In the genomic region with DNA sequence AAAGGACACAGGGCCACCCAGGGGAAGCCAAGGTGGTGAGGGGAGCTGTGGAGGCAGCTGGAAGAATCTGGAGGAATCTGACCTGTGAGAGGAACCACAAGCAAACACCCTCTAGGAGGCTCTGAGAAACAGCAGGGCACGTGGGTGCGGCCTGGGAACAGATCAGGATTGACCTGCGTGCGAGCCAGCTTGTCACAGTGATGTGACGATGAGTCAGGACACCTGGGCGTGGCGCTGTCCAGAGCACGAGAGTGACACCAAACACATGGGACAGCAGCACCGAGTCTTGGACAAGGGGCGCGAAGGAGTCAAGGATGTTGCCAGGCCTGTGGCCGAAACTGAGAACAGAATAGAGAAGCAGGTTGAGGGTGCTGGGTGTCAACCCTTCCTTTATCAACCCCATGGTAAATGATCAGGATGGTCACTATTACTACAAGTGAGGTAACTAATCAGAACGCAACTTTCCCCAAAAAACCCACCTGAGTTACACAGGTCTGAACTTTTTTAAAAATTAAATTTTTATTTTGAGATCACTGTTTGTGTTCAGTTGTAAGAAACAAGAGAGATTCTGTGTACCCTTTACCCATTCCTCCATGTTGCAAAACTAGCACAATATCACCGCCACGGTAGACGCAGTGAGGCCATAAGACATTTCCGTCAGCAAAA, we compare ENCODE assay signal across 8 cellular contexts. TPM values are rescaled to one million over a fixed set of nuclear protein-coding genes. Genes with fewer than 3 reads are reported as not detected.
DNase-seq lines count a peak whose midpoint lies in the region; ATAC-seq, FAIRE-seq and TF ChIP-seq lines count a peak whose summit lies in the region.

No MANE protein-coding gene starts in this region.

- no peaks in the 10 kb centered on the region for H3K9me2 ChIP-seq in PC-9 (ENCODE audit: insufficient read depth)

- peak; percentile 50 for FAIRE-seq in HepG2 (lab: Jason Lieb, UNC)

- BruUV-seq in PC-9 (replicated peaks; lab: Mats Ljungman, UMichigan) (TSS peak; percentile 90), HepG2 (replicated peaks; lab: Mats Ljungman, UMichigan) (TSS peak; percentile 77)

- peaks cover 28% of the 10 kb centered on the region for H3K79me2 ChIP-seq in PC-9 (ENCODE audit: low read depth)
- peaks cover 14% of the 10 kb centered on the region for H3K79me2 ChIP-seq in HepG2 (ENCODE audit: insufficient read depth, low read length)

- peak overlapping the region; percentile 93 for H3K9ac ChIP-seq in HepG2 (ENCODE audit: insufficient read depth, low read depth, low read length)

- H3K27me3 Mint-ChIP-seq in CD4-positive, alpha-beta T cell = no peaks in the 10 kb centered on the region
- peaks cover 7% of the 10 kb centered on the region for H3K27me3 Mint-ChIP-seq in stimulated activated naive CD8-positive, alpha-beta T cell treated with anti-CD3 and anti-CD28 coated beads, Interleukin-15, amount 100 ng/mL, for 72 hours

- H3K27ac Mint-ChIP-seq in CD4-positive, alpha-beta T cell = peak overlapping the region; percentile 99
- peak overlapping the region; percentile 98 to 99 for H3K27ac Mint-ChIP-seq in stimulated activated naive CD8-positive, alpha-beta T cell treated with anti-CD3 and anti-CD28 coated beads, Interleukin-15, amount 100 ng/mL, for 72 hours

- no peaks in the 10 kb centered on the region for H3K27me3 ChIP-seq in CD4-positive, alpha-beta T cell (ENCODE audit: control insufficient read depth, insufficient read depth, low read length)
- no peaks in the 10 kb centered on the region for H3K27me3 ChIP-seq in PC-9 (ENCODE audit: insufficient read depth, low read depth)
- no peaks in the 10 kb centered on the region for H3K27me3 ChIP-seq in HepG2 (ENCODE audit: control insufficient read depth in 1 of 2, insufficient read depth in 2 of 2, low read length in 2 of 2)

- WGBS in HepG2 (ENCODE audit: low lambda C conversion rate) = 48% methylated on average over 17 of the region's 17 CpGs

- DNase-seq in CD4-positive, alpha-beta T cell = peak in 1 of 10 experiments; percentile 6
- peak; percentile 95 for DNase-seq in PC-9
- DNase-seq in caudate nucleus (lab: John Stamatoyannopoulos, UW) = peak in 11 of 61 donors; percentile 7 to 33 (median 16)
- peak; percentile 84 for DNase-seq in HepG2 (ENCODE audit: low spot score)
- peak in 1 of 2 donors; percentile 33 for DNase-seq in stimulated activated naive CD8-positive, alpha-beta T cell treated with anti-CD3 and anti-CD28 coated beads, Interleukin-15, amount 100 ng/mL, for 72 hours
- DNase-seq in effector CD8-positive, alpha-beta T cell (lab: John Stamatoyannopoulos, UW) = no peak

- in situ Hi-C loops in HepG2 (cut with HindIII; ENCODE audit: extremely low pct_ligation_motif_present, low pct_unique_long_range_greater_than_20kb) = no loop called here

- H3K9me3 Mint-ChIP-seq in CD4-positive, alpha-beta T cell = no peaks in the 10 kb centered on the region
- H3K9me3 Mint-ChIP-seq in stimulated activated naive CD8-positive, alpha-beta T cell treated with anti-CD3 and anti-CD28 coated beads, Interleukin-15, amount 100 ng/mL, for 72 hours = no peaks in the 10 kb centered on the region

- intact Hi-C loops in CD4-positive, alpha-beta T cell (cut with DNase I, micrococcal nuclease) = loop anchor here (2.0 to 5.0 kb wide), 8 partner anchors 58 to 392 kb away; a partner anchor contains a TSS
- intact Hi-C loops in PC-9 (cut with micrococcal nuclease; ENCODE audit: unreplicated experiment) (loop anchor here (1.0 to 5.0 kb wide), 6 partner anchors 52 to 473 kb away; a partner anchor contains a TSS), HepG2 (cut with micrococcal nuclease; ENCODE audit: unreplicated experiment) (no loop called here)

- H3K4me2 ChIP-seq in PC-9 (peak overlapping the region; percentile 89), HepG2 (ENCODE audit: low read depth, low read length) (peak overlapping the region; percentile 97)

- H4K20me1 ChIP-seq in PC-9 (ENCODE audit: insufficient read depth) = peaks cover 16% of the 10 kb centered on the region; the same call in 1 of the 2 replicates
- 0 out of 2 replicates have a peak, but pooled peaks cover 2% of the 10 kb centered on the region for H4K20me1 ChIP-seq in HepG2 (ENCODE audit: insufficient read depth, low read length)

- H2AFZ ChIP-seq in PC-9 (peak overlapping the region; percentile 76), HepG2 (ENCODE audit: low read length) (peak overlapping the region; percentile 20)

- TF ChIP-seq POLR2A in HepG2 (IDR thresholded peaks at IDR 0.05; ENCODE audit: insufficient read depth in 1 of 2, low read depth in 2 of 2, low read length in 2 of 2) = no peak

- peaks cover 31% of the 10 kb centered on the region for H3K36me3 Mint-ChIP-seq in CD4-positive, alpha-beta T cell (ENCODE audit: low read depth)

- H3K36me3 ChIP-seq in PC-9 (ENCODE audit: low read depth) (peaks cover 18% of the 10 kb centered on the region), HepG2 (replicated peaks in 1 of 2; ENCODE audit: control insufficient read depth in 1 of 2, insufficient read depth in 2 of 2, low read length in 2 of 2) (no peaks in the 10 kb centered on the region; a peak in 2 of 5 replicates)

- peak; percentile 0 for ATAC-seq in CD4-positive, alpha-beta T cell (ENCODE audit: poor library complexity)
- ATAC-seq in GM19023 (IDR thresholded peaks at IDR 0.05; ENCODE audit: unreplicated experiment) (peak; percentile 30), HG03097 (IDR thresholded peaks at IDR 0.05; ENCODE audit: low FRiP score, unreplicated experiment) (peak; percentile 53), HepG2 (peak; percentile 46)
- ATAC-seq in stimulated activated naive CD8-positive, alpha-beta T cell treated with anti-CD3 and anti-CD28 coated beads, Interleukin-15, amount 100 ng/mL, for 72 hours = peak; percentile 4

- no peak for TF ChIP-seq CTCF in CD4-positive, alpha-beta T cell (IDR thresholded peaks at IDR 0.05)
- TF ChIP-seq CTCF in PC-9 (conservative IDR thresholded peaks at IDR 0.05) = no peak
- TF ChIP-seq CTCF in HepG2 (CRISPR knock-in tag; IDR thresholded peaks at IDR 0.05) = peak; percentile 58

- peak overlapping the region; percentile 97 for H3K4me3 Mint-ChIP-seq in CD4-positive, alpha-beta T cell
- peak overlapping the region; percentile 92 to 95 for H3K4me3 Mint-ChIP-seq in stimulated activated naive CD8-positive, alpha-beta T cell treated with anti-CD3 and anti-CD28 coated beads, Interleukin-15, amount 100 ng/mL, for 72 hours

- H3F3A ChIP-seq in PC-9 (ENCODE audit: insufficient read depth, low read depth) = peaks cover 32% of the 10 kb centered on the region

- POLR2A ChIA-PET in CD4-positive, alpha-beta T cell (lab: Charles Lee) = interaction anchor here (0.7 to 2.5 kb wide), 22 partner anchors 10 to 407 kb away, joined by 3 to 31 read pairs (median 7); a partner anchor contains a TSS
- POLR2A ChIA-PET in PC-9 (lab: Charles Lee; ENCODE audit: unreplicated experiment) (interaction anchor here (0.5 to 0.9 kb wide), 6 partner anchors 22 to 192 kb away, joined by 3 to 7 read pairs (median 5); a partner anchor contains a TSS), HepG2 (lab: Yijun Ruan, JAX) (interaction anchor here (0.6 to 1.8 kb wide), 9 partner anchors 18 to 407 kb away, joined by 3 to 15 read pairs (median 3); a partner anchor contains a TSS)

- CTCF ChIA-PET in CD4-positive, alpha-beta T cell (lab: Charles Lee) = no interaction called here
- CTCF ChIA-PET in PC-9 (lab: Charles Lee) = no interaction called here
- CTCF ChIA-PET in HepG2 (lab: Yijun Ruan, JAX; ENCODE audit: low intra/inter-chr PET ratio, low total read pairs) = no interaction called here

- H3K27ac ChIP-seq in CD4-positive, alpha-beta T cell (ENCODE audit: low read depth, low read length) = peak overlapping the region; percentile 82
- H3K27ac ChIP-seq in PC-9 (peak overlapping the region; percentile 94), caudate nucleus (ENCODE audit: low read depth, low read length) (peak overlapping the region; percentile 97), HepG2 (ENCODE audit: extremely low read length, insufficient read depth, low read length) (peak overlapping the region; percentile 93)

- TF ChIP-seq RAD21 in HepG2 (CRISPR knock-in tag; IDR thresholded peaks at IDR 0.05) = 0 out of 2 replicates have a peak, but pooled peaks have one; percentile 16

- H3K4me3 ChIP-seq in PC-9 = peak overlapping the region; percentile 66
- peak overlapping the region; percentile 75 to 92 (median 79) for H3K4me3 ChIP-seq in HepG2 (replicated peaks in 1 of 3; ENCODE audit: insufficient read depth in 1 of 3, low read depth in 2 of 3, low read length in 3 of 3)

- H3K4me1 Mint-ChIP-seq in CD4-positive, alpha-beta T cell (ENCODE audit: low read depth) = peaks cover 50% of the 10 kb centered on the region
- H3K4me1 Mint-ChIP-seq in stimulated activated naive CD8-positive, alpha-beta T cell treated with anti-CD3 and anti-CD28 coated beads, Interleukin-15, amount 100 ng/mL, for 72 hours = peaks cover 36% of the 10 kb centered on the region

- H3K4me1 ChIP-seq in PC-9 (replicated peaks; ENCODE audit: insufficient read depth) (peaks cover 35% of the 10 kb centered on the region), HepG2 (ENCODE audit: insufficient read depth, low read length) (peaks cover 25% of the 10 kb centered on the region)

- H3K9me3 ChIP-seq in CD4-positive, alpha-beta T cell (ENCODE audit: control insufficient read depth, low read length) = no peaks in the 10 kb centered on the region
- H3K9me3 ChIP-seq in PC-9 (ENCODE audit: insufficient read depth, low read depth) (no peaks in the 10 kb centered on the region), HepG2 (ENCODE audit: low read length) (no peaks in the 10 kb centered on the region)

- TF ChIP-seq EP300 in HepG2 (IDR thresholded peaks at IDR 0.05; ENCODE audit: low read depth in 2 of 2, low read length in 2 of 2) (no peak), HepG2 (CRISPR knock-in tag; IDR thresholded peaks at IDR 0.05; ENCODE audit: borderline replicate concordance) (peak; percentile 73)

RNA-seq across cellular contexts. Expression of a gene that starts 0.6 kb away (rescaled TPM):
- total RNA-seq in CD4-positive, alpha-beta T cell = 1 to 10 TPM; 8.5 to 8.9 TPM
- 7.3 and 8.4 TPM in 2 replicates for total RNA-seq in PC-9 (2021)
- 4.6 and 9.4 TPM in 2 replicates for total RNA-seq in HepG2 (2016; rRNA removed; fragmentation: Illumina TruSeq; extraction: Trizol)
- total RNA-seq in HepG2 (2016; cell fraction: cytosol; rRNA removed; fragmentation: Illumina TruSeq; extraction: Trizol; ENCODE audit: low read depth) = 1.4 and 1.5 TPM in 2 replicates
- total RNA-seq in HepG2 (2016; cell fraction: insoluble cytoplasmic fraction; rRNA removed; fragmentation: Illumina TruSeq; extraction: Trizol) = 5.2 and 9.2 TPM in 2 replicates
- 4.6 and 5.1 TPM in 2 replicates for total RNA-seq in HepG2 (2016; cell fraction: membrane; rRNA removed; fragmentation: Illumina TruSeq; extraction: Trizol)
- 10.3 and 11.4 TPM in 2 replicates for total RNA-seq in HepG2 (2016; cell fraction: nucleus; rRNA removed; fragmentation: Illumina TruSeq; extraction: Trizol)
- polyA plus RNA-seq in HepG2 (2011; rRNA removed) = 8.3 and 8.7 TPM in 2 replicates
- polyA plus RNA-seq in HepG2 (2011; cell fraction: cytosol; rRNA removed) = 6.8 and 9.4 TPM in 2 replicates
- polyA plus RNA-seq in HepG2 (2011; cell fraction: nucleus; rRNA removed) = 3.7 and 4.4 TPM in 2 replicates
- polyA plus RNA-seq in HepG2 (2012) = not detected in 2 replicates
- polyA plus RNA-seq in HepG2 (2016; cell fraction: cytosol; fragmentation: Illumina TruSeq; extraction: Trizol; ENCODE audit: low read depth) = 1.3 and 1.4 TPM in 2 replicates
- polyA plus RNA-seq in HepG2 (2016; cell fraction: insoluble cytoplasmic fraction; fragmentation: Illumina TruSeq; extraction: Trizol; ENCODE audit: low read depth) = 5.4 and 7.0 TPM in 2 replicates
- polyA plus RNA-seq in HepG2 (2016; cell fraction: membrane; fragmentation: Illumina TruSeq; extraction: Trizol; ENCODE audit: low read depth) = 3.0 and 4.0 TPM in 2 replicates
- 13.6 and 14.0 TPM in 2 replicates for polyA plus RNA-seq in HepG2 (2016; cell fraction: nucleus; fragmentation: Illumina TruSeq; extraction: Trizol; ENCODE audit: insufficient read depth, low read depth)
- polyA minus RNA-seq in HepG2 (2011; rRNA and poly(A)+ RNA removed; ENCODE audit: low replicate concordance) = 2.4 and 7.5 TPM in 2 replicates
- 6.5 and 7.2 TPM in 2 replicates for polyA minus RNA-seq in HepG2 (2011; cell fraction: cytosol; rRNA and poly(A)+ RNA removed)
- 16.4 and 17.5 TPM in 2 replicates for polyA minus RNA-seq in HepG2 (2011; cell fraction: nucleus; rRNA and poly(A)+ RNA removed)

RNA-seq across cellular contexts. Expression of a gene that starts 25.3 kb away (rescaled TPM):
- 1 to 10 TPM; 6.1 to 7.0 TPM for total RNA-seq in CD4-positive, alpha-beta T cell
- total RNA-seq in PC-9 (2021) (1.4 and 2.5 TPM in 2 replicates), HepG2 (2016; rRNA removed; fragmentation: Illumina TruSeq; extraction: Trizol) (0.90 and 1.0 TPM in 2 replicates)
- total RNA-seq in HepG2 (2016; cell fraction: cytosol; rRNA removed; fragmentation: Illumina TruSeq; extraction: Trizol; ENCODE audit: low read depth) = 1.9 and 3.6 TPM in 2 replicates
- total RNA-seq in HepG2 (2016; cell fraction: insoluble cytoplasmic fraction; rRNA removed; fragmentation: Illumina TruSeq; extraction: Trizol) = 0.85 and 1.2 TPM in 2 replicates
- total RNA-seq in HepG2 (2016; cell fraction: membrane; rRNA removed; fragmentation: Illumina TruSeq; extraction: Trizol) = 2.6 and 3.9 TPM in 2 replicates
- total RNA-seq in HepG2 (2016; cell fraction: nucleus; rRNA removed; fragmentation: Illumina TruSeq; extraction: Trizol) = 0.56 and 0.81 TPM in 2 replicates
- 1.9 and 2.0 TPM in 2 replicates for polyA plus RNA-seq in HepG2 (2011; rRNA removed)
- 2.1 and 3.1 TPM in 2 replicates for polyA plus RNA-seq in HepG2 (2011; cell fraction: cytosol; rRNA removed)
- 2.0 and 2.2 TPM in 2 replicates for polyA plus RNA-seq in HepG2 (2011; cell fraction: nucleus; rRNA removed)
- 2.1 and 3.9 TPM in 2 replicates for polyA plus RNA-seq in HepG2 (2012)
- 8.9 and 10.7 TPM in 2 replicates for polyA plus RNA-seq in HepG2 (2016; cell fraction: cytosol; fragmentation: Illumina TruSeq; extraction: Trizol; ENCODE audit: low read depth)
- 2.4 and 3.4 TPM in 2 replicates for polyA plus RNA-seq in HepG2 (2016; cell fraction: insoluble cytoplasmic fraction; fragmentation: Illumina TruSeq; extraction: Trizol; ENCODE audit: low read depth)
- 8.6 and 9.2 TPM in 2 replicates for polyA plus RNA-seq in HepG2 (2016; cell fraction: membrane; fragmentation: Illumina TruSeq; extraction: Trizol; ENCODE audit: low read depth)
- 1.5 TPM in 2 replicates for polyA plus RNA-seq in HepG2 (2016; cell fraction: nucleus; fragmentation: Illumina TruSeq; extraction: Trizol; ENCODE audit: insufficient read depth, low read depth)
- polyA minus RNA-seq in HepG2 (2011; rRNA and poly(A)+ RNA removed; ENCODE audit: low replicate concordance) = 0.07 and 4.5 TPM in 2 replicates
- polyA minus RNA-seq in HepG2 (2011; cell fraction: cytosol; rRNA and poly(A)+ RNA removed) = 1.2 and 1.9 TPM in 2 replicates
- polyA minus RNA-seq in HepG2 (2011; cell fraction: nucleus; rRNA and poly(A)+ RNA removed) = 1.2 and 1.6 TPM in 2 replicates

RNA-seq across cellular contexts. Expression of a gene that starts 54.7 kb away (rescaled TPM):
- total RNA-seq in CD4-positive, alpha-beta T cell = not detected
- total RNA-seq in PC-9 (2021) (not detected in 2 replicates), HepG2 (2016; rRNA removed; fragmentation: Illumina TruSeq; extraction: Trizol) (not detected in 2 replicates)
- not detected in 2 replicates for total RNA-seq in HepG2 (2016; cell fraction: cytosol; rRNA removed; fragmentation: Illumina TruSeq; extraction: Trizol; ENCODE audit: low read depth)
- total RNA-seq in HepG2 (2016; cell fraction: insoluble cytoplasmic fraction; rRNA removed; fragmentation: Illumina TruSeq; extraction: Trizol) = not detected in 2 replicates
- not detected in 2 replicates for total RNA-seq in HepG2 (2016; cell fraction: membrane; rRNA removed; fragmentation: Illumina TruSeq; extraction: Trizol)
- not detected in 2 replicates for total RNA-seq in HepG2 (2016; cell fraction: nucleus; rRNA removed; fragmentation: Illumina TruSeq; extraction: Trizol)
- polyA plus RNA-seq in HepG2 (2011; rRNA removed) = not detected in 2 replicates
- not detected in 2 replicates for polyA plus RNA-seq in HepG2 (2011; cell fraction: cytosol; rRNA removed)
- polyA plus RNA-seq in HepG2 (2011; cell fraction: nucleus; rRNA removed) = not detected in 2 replicates
- not detected in 2 replicates for polyA plus RNA-seq in HepG2 (2012)
- polyA plus RNA-seq in HepG2 (2016; cell fraction: cytosol; fragmentation: Illumina TruSeq; extraction: Trizol; ENCODE audit: low read depth) = not detected in 2 replicates
- not detected in 2 replicates for polyA plus RNA-seq in HepG2 (2016; cell fraction: insoluble cytoplasmic fraction; fragmentation: Illumina TruSeq; extraction: Trizol; ENCODE audit: low read depth)
- not detected in 2 replicates for polyA plus RNA-seq in HepG2 (2016; cell fraction: membrane; fragmentation: Illumina TruSeq; extraction: Trizol; ENCODE audit: low read depth)
- not detected in 2 replicates for polyA plus RNA-seq in HepG2 (2016; cell fraction: nucleus; fragmentation: Illumina TruSeq; extraction: Trizol; ENCODE audit: insufficient read depth, low read depth)
- 0.08 TPM in 1 of 2 replicates, not detected in the other for polyA minus RNA-seq in HepG2 (2011; rRNA and poly(A)+ RNA removed; ENCODE audit: low replicate concordance)
- polyA minus RNA-seq in HepG2 (2011; cell fraction: cytosol; rRNA and poly(A)+ RNA removed) = not detected in 2 replicates
- not detected in 2 replicates for polyA minus RNA-seq in HepG2 (2011; cell fraction: nucleus; rRNA and poly(A)+ RNA removed)

Comparison
In these comparisons a context has a peak if more than half of its experiments do, and no peak if none do; other contexts are left out.
1. ATAC-seq: peak in every context shown above with its lines; median percentile 53 in HG03097; 46 in HepG2; 30 in GM19023; 4 in stimulated activated naive CD8-positive, alpha-beta T cell treated with anti-CD3 and anti-CD28 coated beads, Interleukin-15, amount 100 ng/mL, for 72 hours; 0 in CD4-positive, alpha-beta T cell.